Comparison of ENCODE assay signal across 23 cellular contexts in genomic region chr3:56096941-56097340, GRCh38.
"Had no signal": no experiment of that assay in that cellular context is flagged by ENCODE, and none has a peak within 500 bp of the region (broad histone marks: within the 10 kb centered on the region; RNA-seq: fewer than 3 reads in every experiment).

No MANE protein-coding gene starts in this region.

- H3K36me3 ChIP-seq: colonic mucosa, esophagus muscularis mucosa, esophagus squamous epithelium, gastrocnemius medialis, gastroesophageal sphincter, heart left ventricle, heart right ventricle had no signal

- ATAC-seq: effector memory CD8-positive, alpha-beta T cell; foreskin keratinocyte; gastrocnemius medialis; gastroesophageal sphincter; heart left ventricle; heart right ventricle had no signal

- H3K9me3 ChIP-seq: colonic mucosa, esophagus muscularis mucosa, esophagus squamous epithelium, gastrocnemius medialis, gastroesophageal sphincter, heart left ventricle, heart right ventricle had no signal

- H3K4me1 ChIP-seq: colonic mucosa, esophagus muscularis mucosa, foreskin keratinocyte, gastrocnemius medialis, gastroesophageal sphincter, heart right ventricle had no signal

- H3K27ac ChIP-seq: colonic mucosa, coronary artery, epithelial cell of prostate, esophagus muscularis mucosa, esophagus squamous epithelium, foreskin keratinocyte, gastrocnemius medialis, gastroesophageal sphincter, heart left ventricle, heart right ventricle had no signal

- DNase-seq: colonic mucosa; cortex of kidney; dermis blood vessel endothelial cell; dorsolateral prefrontal cortex; effector CD4-positive, alpha-beta T cell; effector CD8-positive, alpha-beta T cell; effector memory CD4-positive, alpha-beta T cell; effector memory CD8-positive, alpha-beta T cell; endodermal cell; erythroblast; esophagus squamous epithelium; foreskin fibroblast; foreskin keratinocyte; foreskin melanocyte; gastrocnemius medialis; glutamatergic neuron; head of caudate nucleus; heart left ventricle; heart right ventricle had no signal

- H3K4me3 ChIP-seq: colonic mucosa, coronary artery, dorsolateral prefrontal cortex, esophagus muscularis mucosa, esophagus squamous epithelium, gastrocnemius medialis, gastroesophageal sphincter, heart left ventricle, heart right ventricle had no signal

- H3K27me3 ChIP-seq: colonic mucosa, dorsolateral prefrontal cortex, esophagus muscularis mucosa, esophagus squamous epithelium, foreskin keratinocyte, gastrocnemius medialis, gastroesophageal sphincter, heart left ventricle, heart right ventricle had no signal
